1 cellular context compared by ENCODE assay signal in genomic region chr19:42283248-42284065, GRCh38.
A peak's percentile ranks its signal among the peaks of the same experiment; 100 is the strongest.
TF ChIP-seq lines count a peak whose summit lies in the region.

No MANE protein-coding gene starts in this region.

TF ChIP-seq in K562, 482 proteins besides CTCF, POLR2A, EP300 and RAD21 (continued from another document and continues in another):
- TF ChIP-seq ARID2 (IDR thresholded peaks at IDR 0.05) (0 out of 2 replicates have a peak, but pooled peaks have one; percentile 6), IFI16 (CRISPR knock-in tag; IDR thresholded peaks at IDR 0.05) (no peak), PKNOX1 (IDR thresholded peaks at IDR 0.05) (peak; percentile 85), CC2D1A (IDR thresholded peaks at IDR 0.05) (no peak), PBX2 (CRISPR knock-in tag; IDR thresholded peaks at IDR 0.05; ENCODE audit: low read depth) (no peak), PBX2 (tag; conservative IDR thresholded peaks at IDR 0.05; ENCODE audit: low read depth) (peak; percentile 76), CREM (IDR thresholded peaks at IDR 0.05; ENCODE audit: low read depth) (no peak), TFAP4 (CRISPR knock-in tag; IDR thresholded peaks at IDR 0.05; ENCODE audit: borderline replicate concordance) (peak; percentile 36; the same call in 1 of the 2 replicates), SMAD4 (CRISPR knock-in tag; conservative IDR thresholded peaks at IDR 0.05) (0 out of 2 replicates have a peak, but pooled peaks have one; percentile 9), TRIM25 (IDR thresholded peaks at IDR 0.05; ENCODE audit: borderline replicate concordance) (0 out of 2 replicates have a peak, but pooled peaks have one; percentile 66), GATAD2A (IDR thresholded peaks at IDR 0.05) (0 out of 2 replicates have a peak, but pooled peaks have one; percentile 56), RBFOX2 (IDR thresholded peaks at IDR 0.05; ENCODE audit: low read depth, low read length) (peak; percentile 71), CREB1 (IDR thresholded peaks at IDR 0.05) (peak; percentile 36), CREB1 (CRISPR knock-in tag; IDR thresholded peaks at IDR 0.05) (peak; percentile 34; the same call in 1 of the 2 replicates), ZNF740 (CRISPR knock-in tag; IDR thresholded peaks at IDR 0.05) (peak; percentile 67; the same call in 1 of the 2 replicates), ZNF740 (tag; IDR thresholded peaks at IDR 0.05) (no peak), ZBTB2 (IDR thresholded peaks at IDR 0.05) (peak; percentile 85), ZNF316 (IDR thresholded peaks at IDR 0.05) (peak; percentile 40; the same call in 1 of the 2 replicates), MCM5 (IDR thresholded peaks at IDR 0.05; ENCODE audit: low read depth) (no peak), MAZ (CRISPR knock-in tag; conservative IDR thresholded peaks at IDR 0.05 in 1 of 2, IDR thresholded peaks at IDR 0.05 in 1 of 2) (peak; percentile 28 to 52), FOXK2 (conservative IDR thresholded peaks at IDR 0.05 in 1 of 2, IDR thresholded peaks at IDR 0.05 in 1 of 2; ENCODE audit: low read depth in 2 of 2) (peak; percentile 35 to 74; a peak in 3 of 4 replicates), ZNF77 (CRISPR knock-in tag; IDR thresholded peaks at IDR 0.05) (no peak), MLLT1 (IDR thresholded peaks at IDR 0.05) (peak; percentile 73 to 75; a peak in 2 of 4 replicates), NRF1 (conservative IDR thresholded peaks at IDR 0.05 in 1 of 2, IDR thresholded peaks at IDR 0.05 in 1 of 2) (0 out of 4 replicates have a peak, but pooled peaks have one; percentile 9 to 13), NR2C2 (CRISPR knock-in tag; IDR thresholded peaks at IDR 0.05) (no peak), NR2C2 (tag; IDR thresholded peaks at IDR 0.05) (peak; percentile 81), U2AF1 (optimal IDR thresholded peaks at IDR 0.05; ENCODE audit: low read depth, low read length) (no peak), ZNF75A (CRISPR knock-in tag; IDR thresholded peaks at IDR 0.05) (no peak), HBP1 (CRISPR knock-in tag; IDR thresholded peaks at IDR 0.05) (0 out of 2 replicates have a peak, but pooled peaks have one; percentile 4), STAG1 (CRISPR knock-in tag; IDR thresholded peaks at IDR 0.05; ENCODE audit: borderline replicate concordance) (no peak), ZFP1 (CRISPR knock-in tag; IDR thresholded peaks at IDR 0.05) (no peak), MLX (CRISPR knock-in tag; conservative IDR thresholded peaks at IDR 0.05) (no peak), NFIC (IDR thresholded peaks at IDR 0.05) (peak; percentile 72), KLF1 (tag; IDR thresholded peaks at IDR 0.05) (0 out of 2 replicates have a peak, but pooled peaks have one; percentile 36), JUNB (CRISPR knock-in tag; conservative IDR thresholded peaks at IDR 0.05) (no peak), ZKSCAN8 (CRISPR knock-in tag; IDR thresholded peaks at IDR 0.05) (no peak), OTX1 (CRISPR knock-in tag; IDR thresholded peaks at IDR 0.05) (peak; percentile 87; the same call in 1 of the 2 replicates), NFRKB (IDR thresholded peaks at IDR 0.05; ENCODE audit: low read depth) (0 out of 2 replicates have a peak, but pooled peaks have one; percentile 29), SRF (CRISPR knock-in tag; IDR thresholded peaks at IDR 0.05) (0 out of 4 replicates have a peak, but pooled peaks of 1 of the 2 experiments have one; percentile 44), ZEB2 (IDR thresholded peaks at IDR 0.05) (0 out of 2 replicates have a peak, but pooled peaks have one; percentile 29), ZNF232 (CRISPR knock-in tag; IDR thresholded peaks at IDR 0.05) (no peak), NBN (IDR thresholded peaks at IDR 0.05; ENCODE audit: low read depth) (peak; percentile 56; the same call in 1 of the 2 replicates), FOXJ3 (CRISPR knock-in tag; IDR thresholded peaks at IDR 0.05) (no peak), CTBP1 (IDR thresholded peaks at IDR 0.05; ENCODE audit: borderline replicate concordance) (peak; percentile 56; the same call in 1 of the 2 replicates), MTA3 (IDR thresholded peaks at IDR 0.05; ENCODE audit: borderline replicate concordance) (peak; percentile 61; the same call in 1 of the 2 replicates), MEF2D (tag; conservative IDR thresholded peaks at IDR 0.05; ENCODE audit: low read depth) (no peak), ZNF140 (CRISPR knock-in tag; IDR thresholded peaks at IDR 0.05) (no peak), ZNF512 (tag; IDR thresholded peaks at IDR 0.05) (no peak), DPF2 (IDR thresholded peaks at IDR 0.05) (peak; percentile 79), NFYB (IDR thresholded peaks at IDR 0.05; ENCODE audit: extremely low read depth, insufficient read length) (peak; percentile 19), RAD51 (IDR thresholded peaks at IDR 0.05; ENCODE audit: borderline replicate concordance, low read depth) (no peak), YBX1 (IDR thresholded peaks at IDR 0.05) (no peak), KDM5B (IDR thresholded peaks at IDR 0.05; ENCODE audit: insufficient replicate concordance, low read depth, low read length) (peak; percentile 39), HOMEZ (CRISPR knock-in tag; IDR thresholded peaks at IDR 0.05) (no peak), ELF1 (tag; IDR thresholded peaks at IDR 0.05) (no peak), EGR1 (conservative IDR thresholded peaks at IDR 0.05) (0 out of 2 replicates have a peak, but pooled peaks have one; percentile 82), HDAC2 (IDR thresholded peaks at IDR 0.05) (peak; percentile 75; the same call in 1 of the 2 replicates)
